7 cellular contexts compared by ENCODE assay signal in genomic region chr9:17134396-17134842, GRCh38. TPM values are rescaled to one million over a fixed set of nuclear protein-coding genes. Genes with fewer than 3 reads are reported as not detected.
DNase-seq lines count a peak whose midpoint lies in the region; ATAC-seq and TF ChIP-seq lines count a peak whose summit lies in the region.

No MANE protein-coding gene starts in this region.

- H3K9me3 ChIP-seq in T-helper 17 cell (ENCODE audit: control insufficient read depth, low read length, poor library complexity, severe bottlenecking) (no peaks in the 10 kb centered on the region), gastroesophageal sphincter (no peaks in the 10 kb centered on the region), prostate gland (no peaks in the 10 kb centered on the region)

- TF ChIP-seq CTCF in HFF-Myc (IDR thresholded peaks at IDR 0.05; ENCODE audit: low read depth, low read length, missing control alignments) (no peak), gastroesophageal sphincter (IDR thresholded peaks at IDR 0.05) (no peak), prostate gland (IDR thresholded peaks at IDR 0.05) (no peak)

- H3K4me1 ChIP-seq in gastroesophageal sphincter = peaks cover 0 to 23% (median 3%) of the 10 kb centered on the region in 3 donors
- no peaks in the 10 kb centered on the region for H3K4me1 ChIP-seq in prostate gland (replicated peaks)

- H3K4me1 Mint-ChIP-seq in T-helper 17 cell = peaks cover 3% of the 10 kb centered on the region

- H3K27ac Mint-ChIP-seq in T-helper 17 cell = no peak overlapping the region

- H3K36me3 ChIP-seq in gastroesophageal sphincter = no peaks in the 10 kb centered on the region
- no peaks in the 10 kb centered on the region for H3K36me3 ChIP-seq in prostate gland

- H3K4me3 ChIP-seq in HFF-Myc (replicated peaks; ENCODE audit: low read depth, low read length) (peak overlapping the region; percentile 70), gastroesophageal sphincter (peak overlapping the region; percentile 91 to 95), prostate gland (peak overlapping the region; percentile 80 to 89)

- H3K27me3 Mint-ChIP-seq in T-helper 17 cell = no peaks in the 10 kb centered on the region

- WGBS in gastroesophageal sphincter (ENCODE audit: low coverage in 1 of 2), 2 donors = 0% methylated on average over 1 to 8 of the region's 9 CpGs
- WGBS in prostate gland = 10% methylated on average over 9 of the region's 9 CpGs

- peak overlapping the region; percentile 75 for H3K4me3 Mint-ChIP-seq in T-helper 17 cell

- ATAC-seq in T-helper 17 cell = no peak
- peak; percentile 61 for ATAC-seq in gastroesophageal sphincter
- no peak for ATAC-seq in HG03442 (IDR thresholded peaks at IDR 0.05; ENCODE audit: unreplicated experiment)

- TF ChIP-seq EP300 in gastroesophageal sphincter (IDR thresholded peaks at IDR 0.05) = no peak

- no peaks in the 10 kb centered on the region for H3K27me3 ChIP-seq in gastroesophageal sphincter
- H3K27me3 ChIP-seq in prostate gland (replicated peaks; ENCODE audit: insufficient read depth) = no peaks in the 10 kb centered on the region

- DNase-seq in HFF-Myc (ENCODE audit: extremely low read depth, low read depth) (peak; percentile 10), T-helper 17 cell (no peak), prostate gland (ENCODE audit: low spot score) (peak; percentile 10), DMS79 (lab: John Stamatoyannopoulos, UW) (no peak), NCI-H1417 (lab: John Stamatoyannopoulos, UW) (no peak)

- intact Hi-C loops in prostate gland (cut with DNase I) = no loop called here

- peak overlapping the region; percentile 79 to 92 (median 91) for H3K27ac ChIP-seq in gastroesophageal sphincter
- peak overlapping the region; percentile 63 to 76 for H3K27ac ChIP-seq in prostate gland

- TF ChIP-seq POLR2A in gastroesophageal sphincter (IDR thresholded peaks at IDR 0.05) (no peak), prostate gland (IDR thresholded peaks at IDR 0.05) (no peak)

- no peaks in the 10 kb centered on the region for H3K36me3 Mint-ChIP-seq in T-helper 17 cell (ENCODE audit: low read depth)

RNA-seq across cellular contexts. Expression of gene CNTLN, which starts 0.4 kb away (rescaled TPM):
- under 1 TPM; 0.40 to 0.50 TPM for total RNA-seq in T-helper 17 cell
- total RNA-seq in gastroesophageal sphincter = 10 to 100 TPM; 11.3 to 17.1 (median 12.9) TPM
- total RNA-seq in prostate gland = 10 to 100 TPM in 1 of 2 donors, 1 to 10 TPM in 1; 4.1 to 12.9 TPM

Comparison
In these comparisons a context has a peak if more than half of its experiments do, and no peak if none do; other contexts are left out.
1. DNase-seq: peak in HFF-Myc (single experiment) and prostate gland (single experiment); none in T-helper 17 cell (0 of 3), DMS79 (single experiment) and NCI-H1417 (0 of 3).
2. Peak in every context shown above with its lines, with median percentiles within 50 percentile points of each other: H3K4me3 ChIP-seq.